ENCODE assay signal across 1 cellular context in the genomic region with DNA sequence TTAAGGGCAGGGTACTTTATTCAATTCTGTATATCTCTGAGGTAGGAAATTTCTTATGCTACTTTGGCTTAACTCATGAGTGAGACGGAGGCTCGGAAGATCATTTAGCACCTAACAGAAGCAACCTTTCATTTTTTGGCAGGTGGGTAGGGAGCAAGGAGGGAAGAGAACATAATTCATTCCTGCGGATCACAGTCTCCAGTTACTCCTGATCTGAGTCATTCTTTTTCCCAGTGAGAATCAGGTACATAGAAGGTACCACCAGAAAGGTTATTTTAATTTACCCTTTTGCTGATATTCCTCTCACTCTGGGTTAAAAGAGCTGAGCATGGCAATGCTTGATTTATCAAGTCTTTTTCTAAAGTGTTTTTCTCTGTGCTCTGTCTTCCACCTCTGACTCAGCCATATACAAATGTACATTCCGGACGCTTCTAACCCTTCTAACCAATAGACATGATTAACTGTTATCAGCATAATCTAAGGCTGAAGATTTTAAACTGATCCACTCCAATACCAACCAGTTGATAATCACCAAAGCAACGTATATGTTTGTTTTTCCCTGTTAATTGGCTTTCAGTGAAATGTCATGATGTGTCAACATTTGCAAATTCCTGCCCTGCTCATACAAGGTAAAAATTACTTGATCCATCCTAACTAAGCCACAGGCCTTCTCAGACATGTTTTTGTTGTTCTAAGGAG.
TF ChIP-seq lines count a peak whose summit lies in the region.

No MANE protein-coding gene starts in this region.

TF ChIP-seq in GM23338, 12 proteins besides CTCF, POLR2A, EP300 and RAD21 (continued from another document):
- TF ChIP-seq, protein P1, sequence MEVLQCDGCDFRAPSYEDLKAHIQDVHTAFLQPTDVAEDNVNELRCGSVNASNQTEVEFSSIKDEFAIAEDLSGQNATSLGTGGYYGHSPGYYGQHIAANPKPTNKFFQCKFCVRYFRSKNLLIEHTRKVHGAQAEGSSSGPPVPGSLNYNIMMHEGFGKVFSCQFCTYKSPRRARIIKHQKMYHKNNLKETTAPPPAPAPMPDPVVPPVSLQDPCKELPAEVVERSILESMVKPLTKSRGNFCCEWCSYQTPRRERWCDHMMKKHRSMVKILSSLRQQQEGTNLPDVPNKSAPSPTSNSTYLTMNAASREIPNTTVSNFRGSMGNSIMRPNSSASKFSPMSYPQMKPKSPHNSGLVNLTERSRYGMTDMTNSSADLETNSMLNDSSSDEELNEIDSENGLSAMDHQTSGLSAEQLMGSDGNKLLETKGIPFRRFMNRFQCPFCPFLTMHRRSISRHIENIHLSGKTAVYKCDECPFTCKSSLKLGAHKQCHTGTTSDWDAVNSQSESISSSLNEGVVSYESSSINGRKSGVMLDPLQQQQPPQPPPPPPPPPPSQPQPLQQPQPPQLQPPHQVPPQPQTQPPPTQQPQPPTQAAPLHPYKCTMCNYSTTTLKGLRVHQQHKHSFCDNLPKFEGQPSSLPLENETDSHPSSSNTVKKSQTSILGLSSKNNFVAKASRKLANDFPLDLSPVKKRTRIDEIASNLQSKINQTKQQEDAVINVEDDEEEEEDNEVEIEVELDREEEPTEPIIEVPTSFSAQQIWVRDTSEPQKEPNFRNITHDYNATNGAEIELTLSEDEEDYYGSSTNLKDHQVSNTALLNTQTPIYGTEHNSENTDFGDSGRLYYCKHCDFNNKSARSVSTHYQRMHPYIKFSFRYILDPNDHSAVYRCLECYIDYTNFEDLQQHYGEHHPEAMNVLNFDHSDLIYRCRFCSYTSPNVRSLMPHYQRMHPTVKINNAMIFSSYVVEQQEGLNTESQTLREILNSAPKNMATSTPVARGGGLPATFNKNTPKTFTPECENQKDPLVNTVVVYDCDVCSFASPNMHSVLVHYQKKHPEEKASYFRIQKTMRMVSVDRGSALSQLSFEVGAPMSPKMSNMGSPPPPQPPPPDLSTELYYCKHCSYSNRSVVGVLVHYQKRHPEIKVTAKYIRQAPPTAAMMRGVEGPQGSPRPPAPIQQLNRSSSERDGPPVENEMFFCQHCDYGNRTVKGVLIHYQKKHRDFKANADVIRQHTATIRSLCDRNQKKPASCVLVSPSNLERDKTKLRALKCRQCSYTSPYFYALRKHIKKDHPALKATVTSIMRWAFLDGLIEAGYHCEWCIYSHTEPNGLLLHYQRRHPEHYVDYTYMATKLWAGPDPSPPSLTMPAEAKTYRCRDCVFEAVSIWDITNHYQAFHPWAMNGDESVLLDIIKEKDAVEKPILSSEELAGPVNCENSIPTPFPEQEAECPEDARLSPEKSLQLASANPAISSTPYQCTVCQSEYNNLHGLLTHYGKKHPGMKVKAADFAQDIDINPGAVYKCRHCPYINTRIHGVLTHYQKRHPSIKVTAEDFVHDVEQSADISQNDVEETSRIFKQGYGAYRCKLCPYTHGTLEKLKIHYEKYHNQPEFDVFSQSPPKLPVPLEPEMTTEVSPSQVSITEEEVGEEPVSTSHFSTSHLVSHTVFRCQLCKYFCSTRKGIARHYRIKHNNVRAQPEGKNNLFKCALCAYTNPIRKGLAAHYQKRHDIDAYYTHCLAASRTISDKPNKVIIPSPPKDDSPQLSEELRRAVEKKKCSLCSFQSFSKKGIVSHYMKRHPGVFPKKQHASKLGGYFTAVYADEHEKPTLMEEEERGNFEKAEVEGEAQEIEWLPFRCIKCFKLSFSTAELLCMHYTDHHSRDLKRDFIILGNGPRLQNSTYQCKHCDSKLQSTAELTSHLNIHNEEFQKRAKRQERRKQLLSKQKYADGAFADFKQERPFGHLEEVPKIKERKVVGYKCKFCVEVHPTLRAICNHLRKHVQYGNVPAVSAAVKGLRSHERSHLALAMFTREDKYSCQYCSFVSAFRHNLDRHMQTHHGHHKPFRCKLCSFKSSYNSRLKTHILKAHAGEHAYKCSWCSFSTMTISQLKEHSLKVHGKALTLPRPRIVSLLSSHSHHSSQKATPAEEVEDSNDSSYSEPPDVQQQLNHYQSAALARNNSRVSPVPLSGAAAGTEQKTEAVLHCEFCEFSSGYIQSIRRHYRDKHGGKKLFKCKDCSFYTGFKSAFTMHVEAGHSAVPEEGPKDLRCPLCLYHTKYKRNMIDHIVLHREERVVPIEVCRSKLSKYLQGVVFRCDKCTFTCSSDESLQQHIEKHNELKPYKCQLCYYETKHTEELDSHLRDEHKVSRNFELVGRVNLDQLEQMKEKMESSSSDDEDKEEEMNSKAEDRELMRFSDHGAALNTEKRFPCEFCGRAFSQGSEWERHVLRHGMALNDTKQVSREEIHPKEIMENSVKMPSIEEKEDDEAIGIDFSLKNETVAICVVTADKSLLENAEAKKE (CRISPR knock-in tag; IDR thresholded peaks at IDR 0.05): no peak
- no peak for TF ChIP-seq POLR2AphosphoS5 (IDR thresholded peaks at IDR 0.05; ENCODE audit: low read depth)
- no peak for TF ChIP-seq ZNF114 (CRISPR knock-in tag; IDR thresholded peaks at IDR 0.05)
- no peak for TF ChIP-seq CREB1 (CRISPR knock-in tag; IDR thresholded peaks at IDR 0.05; ENCODE audit: low read depth)
- no peak for TF ChIP-seq EZH2phosphoT487 (IDR thresholded peaks at IDR 0.05; ENCODE audit: unreplicated experiment)
- TF ChIP-seq JUNB (IDR thresholded peaks at IDR 0.05; ENCODE audit: unreplicated experiment): no peak
- no peak for TF ChIP-seq EZH2 (IDR thresholded peaks at IDR 0.05; ENCODE audit: low read depth, unreplicated experiment)
- TF ChIP-seq, protein P2, sequence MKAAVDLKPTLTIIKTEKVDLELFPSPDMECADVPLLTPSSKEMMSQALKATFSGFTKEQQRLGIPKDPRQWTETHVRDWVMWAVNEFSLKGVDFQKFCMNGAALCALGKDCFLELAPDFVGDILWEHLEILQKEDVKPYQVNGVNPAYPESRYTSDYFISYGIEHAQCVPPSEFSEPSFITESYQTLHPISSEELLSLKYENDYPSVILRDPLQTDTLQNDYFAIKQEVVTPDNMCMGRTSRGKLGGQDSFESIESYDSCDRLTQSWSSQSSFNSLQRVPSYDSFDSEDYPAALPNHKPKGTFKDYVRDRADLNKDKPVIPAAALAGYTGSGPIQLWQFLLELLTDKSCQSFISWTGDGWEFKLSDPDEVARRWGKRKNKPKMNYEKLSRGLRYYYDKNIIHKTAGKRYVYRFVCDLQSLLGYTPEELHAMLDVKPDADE (IDR thresholded peaks at IDR 0.05): no peak
- TF ChIP-seq STAT1 (IDR thresholded peaks at IDR 0.05; ENCODE audit: unreplicated experiment): no peak
TF ChIP-seq in GM23338: peak in this region for 0.
